In genomic region chr19:12956446-12957388, GRCh38 we compare ENCODE assay signal across 1 cellular context.
A peak's percentile ranks its signal among the peaks of the same experiment; 100 is the strongest.
TF ChIP-seq lines count a peak whose summit lies in the region.

GADD45GIP1 (minus strand) TSS chr19:12957223; CDS start chr19:12957212, 11 bp downstream.

TF ChIP-seq in WTC11, 78 proteins besides CTCF, POLR2A, EP300 and RAD21 (continued from another document and continues in another):
- TF ChIP-seq, protein P1, sequence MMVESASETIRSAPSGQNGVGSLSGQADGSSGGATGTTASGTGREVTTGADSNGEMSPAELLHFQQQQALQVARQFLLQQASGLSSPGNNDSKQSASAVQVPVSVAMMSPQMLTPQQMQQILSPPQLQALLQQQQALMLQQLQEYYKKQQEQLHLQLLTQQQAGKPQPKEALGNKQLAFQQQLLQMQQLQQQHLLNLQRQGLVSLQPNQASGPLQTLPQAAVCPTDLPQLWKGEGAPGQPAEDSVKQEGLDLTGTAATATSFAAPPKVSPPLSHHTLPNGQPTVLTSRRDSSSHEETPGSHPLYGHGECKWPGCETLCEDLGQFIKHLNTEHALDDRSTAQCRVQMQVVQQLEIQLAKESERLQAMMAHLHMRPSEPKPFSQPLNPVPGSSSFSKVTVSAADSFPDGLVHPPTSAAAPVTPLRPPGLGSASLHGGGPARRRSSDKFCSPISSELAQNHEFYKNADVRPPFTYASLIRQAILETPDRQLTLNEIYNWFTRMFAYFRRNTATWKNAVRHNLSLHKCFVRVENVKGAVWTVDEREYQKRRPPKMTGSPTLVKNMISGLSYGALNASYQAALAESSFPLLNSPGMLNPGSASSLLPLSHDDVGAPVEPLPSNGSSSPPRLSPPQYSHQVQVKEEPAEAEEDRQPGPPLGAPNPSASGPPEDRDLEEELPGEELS (CRISPR knock-in tag; IDR thresholded peaks at IDR 0.05): peak; percentile 88; the same call in 1 of the 2 replicates
- TF ChIP-seq, protein P2, sequence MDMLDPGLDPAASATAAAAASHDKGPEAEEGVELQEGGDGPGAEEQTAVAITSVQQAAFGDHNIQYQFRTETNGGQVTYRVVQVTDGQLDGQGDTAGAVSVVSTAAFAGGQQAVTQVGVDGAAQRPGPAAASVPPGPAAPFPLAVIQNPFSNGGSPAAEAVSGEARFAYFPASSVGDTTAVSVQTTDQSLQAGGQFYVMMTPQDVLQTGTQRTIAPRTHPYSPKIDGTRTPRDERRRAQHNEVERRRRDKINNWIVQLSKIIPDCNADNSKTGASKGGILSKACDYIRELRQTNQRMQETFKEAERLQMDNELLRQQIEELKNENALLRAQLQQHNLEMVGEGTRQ (CRISPR knock-in tag; IDR thresholded peaks at IDR 0.05): peak; percentile 38; the same call in 1 of the 2 replicates
- TF ChIP-seq ZNF532 (CRISPR knock-in tag; IDR thresholded peaks at IDR 0.05; ENCODE audit: borderline replicate concordance): no peak
- TF ChIP-seq, protein P3, sequence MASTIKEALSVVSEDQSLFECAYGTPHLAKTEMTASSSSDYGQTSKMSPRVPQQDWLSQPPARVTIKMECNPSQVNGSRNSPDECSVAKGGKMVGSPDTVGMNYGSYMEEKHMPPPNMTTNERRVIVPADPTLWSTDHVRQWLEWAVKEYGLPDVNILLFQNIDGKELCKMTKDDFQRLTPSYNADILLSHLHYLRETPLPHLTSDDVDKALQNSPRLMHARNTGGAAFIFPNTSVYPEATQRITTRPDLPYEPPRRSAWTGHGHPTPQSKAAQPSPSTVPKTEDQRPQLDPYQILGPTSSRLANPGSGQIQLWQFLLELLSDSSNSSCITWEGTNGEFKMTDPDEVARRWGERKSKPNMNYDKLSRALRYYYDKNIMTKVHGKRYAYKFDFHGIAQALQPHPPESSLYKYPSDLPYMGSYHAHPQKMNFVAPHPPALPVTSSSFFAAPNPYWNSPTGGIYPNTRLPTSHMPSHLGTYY (CRISPR knock-in tag; IDR thresholded peaks at IDR 0.05): no peak
- TF ChIP-seq HMGXB4 (CRISPR knock-in tag; IDR thresholded peaks at IDR 0.05): peak; percentile 95
- peak; percentile 71; the same call in 1 of the 2 replicates for TF ChIP-seq FOXK1 (CRISPR knock-in tag; IDR thresholded peaks at IDR 0.05)
- TF ChIP-seq ZNF423 (CRISPR knock-in tag; IDR thresholded peaks at IDR 0.05): no peak
- TF ChIP-seq KAT7 (CRISPR knock-in tag; IDR thresholded peaks at IDR 0.05; ENCODE audit: borderline replicate concordance): no peak; the same call in 1 of the 2 replicates
- TF ChIP-seq, protein P4, sequence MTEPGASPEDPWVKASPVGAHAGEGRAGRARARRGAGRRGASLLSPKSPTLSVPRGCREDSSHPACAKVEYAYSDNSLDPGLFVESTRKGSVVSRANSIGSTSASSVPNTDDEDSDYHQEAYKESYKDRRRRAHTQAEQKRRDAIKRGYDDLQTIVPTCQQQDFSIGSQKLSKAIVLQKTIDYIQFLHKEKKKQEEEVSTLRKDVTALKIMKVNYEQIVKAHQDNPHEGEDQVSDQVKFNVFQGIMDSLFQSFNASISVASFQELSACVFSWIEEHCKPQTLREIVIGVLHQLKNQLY (CRISPR knock-in tag; IDR thresholded peaks at IDR 0.05): no peak
- no peak for TF ChIP-seq ARID4B (CRISPR knock-in tag; IDR thresholded peaks at IDR 0.05; ENCODE audit: borderline replicate concordance)
- no peak for TF ChIP-seq PRRX2 (CRISPR knock-in tag; IDR thresholded peaks at IDR 0.05)
- TF ChIP-seq ZNF425 (CRISPR knock-in tag; conservative IDR thresholded peaks at IDR 0.05): no peak
- no peak for TF ChIP-seq CDX4 (CRISPR knock-in tag; IDR thresholded peaks at IDR 0.05; ENCODE audit: borderline replicate concordance)
- no peak for TF ChIP-seq FOXJ3 (CRISPR knock-in tag; IDR thresholded peaks at IDR 0.05; ENCODE audit: borderline replicate concordance)
- no peak for TF ChIP-seq EMX1 (CRISPR knock-in tag; IDR thresholded peaks at IDR 0.05)
- TF ChIP-seq NFE2L1 (CRISPR knock-in tag; IDR thresholded peaks at IDR 0.05): no peak
- TF ChIP-seq AR (CRISPR knock-in tag; IDR thresholded peaks at IDR 0.05): no peak
- TF ChIP-seq, protein P5, sequence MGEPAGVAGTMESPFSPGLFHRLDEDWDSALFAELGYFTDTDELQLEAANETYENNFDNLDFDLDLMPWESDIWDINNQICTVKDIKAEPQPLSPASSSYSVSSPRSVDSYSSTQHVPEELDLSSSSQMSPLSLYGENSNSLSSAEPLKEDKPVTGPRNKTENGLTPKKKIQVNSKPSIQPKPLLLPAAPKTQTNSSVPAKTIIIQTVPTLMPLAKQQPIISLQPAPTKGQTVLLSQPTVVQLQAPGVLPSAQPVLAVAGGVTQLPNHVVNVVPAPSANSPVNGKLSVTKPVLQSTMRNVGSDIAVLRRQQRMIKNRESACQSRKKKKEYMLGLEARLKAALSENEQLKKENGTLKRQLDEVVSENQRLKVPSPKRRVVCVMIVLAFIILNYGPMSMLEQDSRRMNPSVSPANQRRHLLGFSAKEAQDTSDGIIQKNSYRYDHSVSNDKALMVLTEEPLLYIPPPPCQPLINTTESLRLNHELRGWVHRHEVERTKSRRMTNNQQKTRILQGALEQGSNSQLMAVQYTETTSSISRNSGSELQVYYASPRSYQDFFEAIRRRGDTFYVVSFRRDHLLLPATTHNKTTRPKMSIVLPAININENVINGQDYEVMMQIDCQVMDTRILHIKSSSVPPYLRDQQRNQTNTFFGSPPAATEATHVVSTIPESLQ (CRISPR knock-in tag; IDR thresholded peaks at IDR 0.05): no peak
- no peak for TF ChIP-seq TEAD4 (CRISPR knock-in tag; IDR thresholded peaks at IDR 0.05)
- TF ChIP-seq ZNF512 (CRISPR knock-in tag; IDR thresholded peaks at IDR 0.05; ENCODE audit: borderline replicate concordance): no peak
